Comparison of ENCODE assay signal across 16 cellular contexts in genomic region chr2:144376475-144376874, GRCh38.
DNase-seq lines count a peak whose midpoint lies in the region; ATAC-seq and TF ChIP-seq lines count a peak whose summit lies in the region.
"Had no signal": no experiment of that assay in that cellular context is flagged by ENCODE, and none has a peak within 500 bp of the region (broad histone marks: within the 10 kb centered on the region; RNA-seq: fewer than 3 reads in every experiment).

No MANE protein-coding gene starts in this region.

- H3K27ac Mint-ChIP-seq in stimulated activated naive CD8-positive, alpha-beta T cell treated with anti-CD3 and anti-CD28 coated beads, Interleukin-15, Interleukin-2, amounts not matched to agents 100 ng/mL and 50 ng/mL, for 24 hours: peak overlapping the region; percentile 77
- no peak overlapping the region for H3K27ac Mint-ChIP-seq in stimulated activated naive CD8-positive, alpha-beta T cell treated with anti-CD3 and anti-CD28 coated beads, Interleukin-15, amount 100 ng/mL, for 72 hours
- peak overlapping the region; percentile 0 for H3K27ac Mint-ChIP-seq in nephron progenitor cell

- no peak for ATAC-seq in stimulated activated naive CD8-positive, alpha-beta T cell treated with anti-CD3 and anti-CD28 coated beads, Interleukin-15, amount 100 ng/mL, for 72 hours
- ATAC-seq in HG02763 (IDR thresholded peaks at IDR 0.05; ENCODE audit: unreplicated experiment) (no peak), HG03159 (IDR thresholded peaks at IDR 0.05; ENCODE audit: unreplicated experiment) (no peak)
- ATAC-seq: SK-N-SH treated with all-trans-retinoic acid at 6 μM for 48 hours had no signal

- H3K4me1 Mint-ChIP-seq in stimulated activated naive CD8-positive, alpha-beta T cell treated with anti-CD3 and anti-CD28 coated beads, Interleukin-15, Interleukin-2, amounts not matched to agents 100 ng/mL and 50 ng/mL, for 24 hours (ENCODE audit: low read depth): peaks cover 82% of the 10 kb centered on the region
- H3K4me1 Mint-ChIP-seq in stimulated activated naive CD8-positive, alpha-beta T cell treated with anti-CD3 and anti-CD28 coated beads, Interleukin-15, amount 100 ng/mL, for 72 hours: peaks cover 36% of the 10 kb centered on the region
- peaks cover 59% of the 10 kb centered on the region for H3K4me1 Mint-ChIP-seq in nephron progenitor cell

- H3K27me3 Mint-ChIP-seq in stimulated activated naive CD8-positive, alpha-beta T cell treated with anti-CD3 and anti-CD28 coated beads, Interleukin-15, Interleukin-2, amounts not matched to agents 100 ng/mL and 50 ng/mL, for 24 hours: peaks cover 7% of the 10 kb centered on the region
- H3K27me3 Mint-ChIP-seq in stimulated activated naive CD8-positive, alpha-beta T cell treated with anti-CD3 and anti-CD28 coated beads, Interleukin-15, amount 100 ng/mL, for 72 hours: no peaks in the 10 kb centered on the region
- H3K27me3 Mint-ChIP-seq in nephron progenitor cell (ENCODE audit: low read depth, poor library complexity): no peaks in the 10 kb centered on the region

- no peak for TF ChIP-seq CTCF in nephron progenitor cell (IDR thresholded peaks at IDR 0.05)

- H3K9me3 Mint-ChIP-seq in stimulated activated naive CD8-positive, alpha-beta T cell treated with anti-CD3 and anti-CD28 coated beads, Interleukin-15, Interleukin-2, amounts not matched to agents 100 ng/mL and 50 ng/mL, for 24 hours: no peaks in the 10 kb centered on the region
- peaks cover 0 to 9% of the 10 kb centered on the region in 2 donors for H3K9me3 Mint-ChIP-seq in stimulated activated naive CD8-positive, alpha-beta T cell treated with anti-CD3 and anti-CD28 coated beads, Interleukin-15, amount 100 ng/mL, for 72 hours
- H3K9me3 Mint-ChIP-seq in nephron progenitor cell: no peaks in the 10 kb centered on the region

- no peaks in the 10 kb centered on the region for H3K36me3 Mint-ChIP-seq in stimulated activated naive CD8-positive, alpha-beta T cell treated with anti-CD3 and anti-CD28 coated beads, Interleukin-15, Interleukin-2, amounts not matched to agents 100 ng/mL and 50 ng/mL, for 24 hours (ENCODE audit: low read depth)
- H3K36me3 Mint-ChIP-seq in nephron progenitor cell (ENCODE audit: low read depth): no peaks in the 10 kb centered on the region

- no peak for DNase-seq in stimulated activated naive CD8-positive, alpha-beta T cell treated with anti-CD3 and anti-CD28 coated beads, Interleukin-15, amount 100 ng/mL, for 72 hours
- peak; percentile 70 for DNase-seq in SKM-1 (lab: John Stamatoyannopoulos, UW; ENCODE audit: unreplicated experiment)
- no peak for DNase-seq in nephron progenitor cell
- no peak for DNase-seq in HuH-7.5 (ENCODE audit: low spot score)
- DNase-seq: C1 segment of cervical spinal cord, GDM1, NCI-H1105 treated with DMSO at 0.1 percent for 48 hours, NCI-H1694 treated with DMSO at 0.1 percent for 48 hours, NCI-H2107, NCI-H2227 treated with DMSO at 0.1 percent for 48 hours, NCI-H524, Right ventricle myocardium superior had no signal

- H3K4me3 Mint-ChIP-seq in stimulated activated naive CD8-positive, alpha-beta T cell treated with anti-CD3 and anti-CD28 coated beads, Interleukin-15, Interleukin-2, amounts not matched to agents 100 ng/mL and 50 ng/mL, for 24 hours: no peak overlapping the region
- no peak overlapping the region for H3K4me3 Mint-ChIP-seq in stimulated activated naive CD8-positive, alpha-beta T cell treated with anti-CD3 and anti-CD28 coated beads, Interleukin-15, amount 100 ng/mL, for 72 hours
- no peak overlapping the region for H3K4me3 Mint-ChIP-seq in nephron progenitor cell

Comparison
In these comparisons a context has a peak if more than half of its experiments do, and no peak if none do; other contexts are left out.
1. H3K27ac Mint-ChIP-seq: peak in stimulated activated naive CD8-positive, alpha-beta T cell treated with anti-CD3 and anti-CD28 coated beads, Interleukin-15, Interleukin-2, amounts not matched to agents 100 ng/mL and 50 ng/mL, for 24 hours (single experiment) and nephron progenitor cell (single experiment); none in stimulated activated naive CD8-positive, alpha-beta T cell treated with anti-CD3 and anti-CD28 coated beads, Interleukin-15, amount 100 ng/mL, for 72 hours (0 of 2).